In genomic region chr3:131072099-131072559, GRCh38 we compare ENCODE assay signal across 1 cellular context.
A peak's percentile ranks its signal among the peaks of the same experiment; 100 is the strongest.
TF ChIP-seq lines count a peak whose summit lies in the region.

No MANE protein-coding gene starts in this region.

TF ChIP-seq in K562, 482 proteins besides CTCF, POLR2A, EP300 and RAD21 (continued from another document and continues in another):
- TF ChIP-seq CBX3 (IDR thresholded peaks at IDR 0.05; ENCODE audit: borderline replicate concordance in 1 of 2, low read length in 2 of 2): peak in 1 of 2 experiments; percentile 63; a peak in 1 of 3 replicates
- peak; percentile 75 for TF ChIP-seq TEAD4 (IDR thresholded peaks at IDR 0.05; ENCODE audit: low read length)
- TF ChIP-seq TEAD4 (CRISPR knock-in tag; IDR thresholded peaks at IDR 0.05; ENCODE audit: borderline replicate concordance): no peak
- peak; percentile 19 for TF ChIP-seq BACH1 (tag; IDR thresholded peaks at IDR 0.05)
- peak in 1 of 2 experiments; percentile 54; a peak in 1 of 4 replicates for TF ChIP-seq FOXK2 (conservative IDR thresholded peaks at IDR 0.05 in 1 of 2, IDR thresholded peaks at IDR 0.05 in 1 of 2; ENCODE audit: low read depth in 2 of 2)
- TF ChIP-seq, protein P1, sequence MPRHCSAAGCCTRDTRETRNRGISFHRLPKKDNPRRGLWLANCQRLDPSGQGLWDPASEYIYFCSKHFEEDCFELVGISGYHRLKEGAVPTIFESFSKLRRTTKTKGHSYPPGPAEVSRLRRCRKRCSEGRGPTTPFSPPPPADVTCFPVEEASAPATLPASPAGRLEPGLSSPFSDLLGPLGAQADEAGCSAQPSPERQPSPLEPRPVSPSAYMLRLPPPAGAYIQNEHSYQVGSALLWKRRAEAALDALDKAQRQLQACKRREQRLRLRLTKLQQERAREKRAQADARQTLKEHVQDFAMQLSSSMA (CRISPR knock-in tag; IDR thresholded peaks at IDR 0.05): no peak
- TF ChIP-seq CTCFL (IDR thresholded peaks at IDR 0.05; ENCODE audit: borderline replicate concordance, insufficient read depth, low read depth, low read length, poor library complexity, severe bottlenecking): no peak
- TF ChIP-seq MEF2D (tag; conservative IDR thresholded peaks at IDR 0.05; ENCODE audit: low read depth): peak; percentile 60
- peak; percentile 86; the same call in 1 of the 2 replicates for TF ChIP-seq DMBX1 (CRISPR knock-in tag; IDR thresholded peaks at IDR 0.05; ENCODE audit: borderline replicate concordance)
- TF ChIP-seq CXXC5 (CRISPR knock-in tag; IDR thresholded peaks at IDR 0.05): peak; percentile 34; the same call in 1 of the 2 replicates
- TF ChIP-seq NFIX (CRISPR knock-in tag; IDR thresholded peaks at IDR 0.05; ENCODE audit: low read depth): no peak
- peak; percentile 21 for TF ChIP-seq ZNF239 (CRISPR knock-in tag; IDR thresholded peaks at IDR 0.05)
- peak; percentile 65; the same call in 1 of the 2 replicates for TF ChIP-seq ETV1 (tag; conservative IDR thresholded peaks at IDR 0.05; ENCODE audit: low read depth)
- TF ChIP-seq, protein P2, sequence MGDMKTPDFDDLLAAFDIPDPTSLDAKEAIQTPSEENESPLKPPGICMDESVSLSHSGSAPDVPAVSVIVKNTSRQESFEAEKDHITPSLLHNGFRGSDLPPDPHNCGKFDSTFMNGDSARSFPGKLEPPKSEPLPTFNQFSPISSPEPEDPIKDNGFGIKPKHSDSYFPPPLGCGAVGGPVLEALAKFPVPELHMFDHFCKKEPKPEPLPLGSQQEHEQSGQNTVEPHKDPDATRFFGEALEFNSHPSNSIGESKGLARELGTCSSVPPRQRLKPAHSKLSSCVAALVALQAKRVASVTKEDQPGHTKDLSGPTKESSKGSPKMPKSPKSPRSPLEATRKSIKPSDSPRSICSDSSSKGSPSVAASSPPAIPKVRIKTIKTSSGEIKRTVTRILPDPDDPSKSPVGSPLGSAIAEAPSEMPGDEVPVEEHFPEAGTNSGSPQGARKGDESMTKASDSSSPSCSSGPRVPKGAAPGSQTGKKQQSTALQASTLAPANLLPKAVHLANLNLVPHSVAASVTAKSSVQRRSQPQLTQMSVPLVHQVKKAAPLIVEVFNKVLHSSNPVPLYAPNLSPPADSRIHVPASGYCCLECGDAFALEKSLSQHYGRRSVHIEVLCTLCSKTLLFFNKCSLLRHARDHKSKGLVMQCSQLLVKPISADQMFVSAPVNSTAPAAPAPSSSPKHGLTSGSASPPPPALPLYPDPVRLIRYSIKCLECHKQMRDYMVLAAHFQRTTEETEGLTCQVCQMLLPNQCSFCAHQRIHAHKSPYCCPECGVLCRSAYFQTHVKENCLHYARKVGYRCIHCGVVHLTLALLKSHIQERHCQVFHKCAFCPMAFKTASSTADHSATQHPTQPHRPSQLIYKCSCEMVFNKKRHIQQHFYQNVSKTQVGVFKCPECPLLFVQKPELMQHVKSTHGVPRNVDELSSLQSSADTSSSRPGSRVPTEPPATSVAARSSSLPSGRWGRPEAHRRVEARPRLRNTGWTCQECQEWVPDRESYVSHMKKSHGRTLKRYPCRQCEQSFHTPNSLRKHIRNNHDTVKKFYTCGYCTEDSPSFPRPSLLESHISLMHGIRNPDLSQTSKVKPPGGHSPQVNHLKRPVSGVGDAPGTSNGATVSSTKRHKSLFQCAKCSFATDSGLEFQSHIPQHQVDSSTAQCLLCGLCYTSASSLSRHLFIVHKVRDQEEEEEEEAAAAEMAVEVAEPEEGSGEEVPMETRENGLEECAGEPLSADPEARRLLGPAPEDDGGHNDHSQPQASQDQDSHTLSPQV (IDR thresholded peaks at IDR 0.05): peak; percentile 74
- TF ChIP-seq NCOR1 (IDR thresholded peaks at IDR 0.05): peak; percentile 38; the same call in 1 of the 2 replicates
- no peak for TF ChIP-seq HDAC3 (IDR thresholded peaks at IDR 0.05; ENCODE audit: borderline replicate concordance, partially characterized antibody)
- peak; percentile 80 for TF ChIP-seq L3MBTL2 (IDR thresholded peaks at IDR 0.05)
- TF ChIP-seq ZNF24 (IDR thresholded peaks at IDR 0.05): no peak
- peak in 1 of 3 experiments; percentile 63 for TF ChIP-seq YY1 (IDR thresholded peaks at IDR 0.05; ENCODE audit: borderline replicate concordance in 1 of 3, control insufficient read depth in 1 of 3, extremely low read depth in 1 of 3, insufficient read depth in 3 of 3, insufficient read length in 1 of 3, insufficient replicate concordance in 2 of 3, low read depth in 1 of 3, low read length in 2 of 3)
- TF ChIP-seq NFXL1 (CRISPR knock-in tag; IDR thresholded peaks at IDR 0.05): no peak
- 0 out of 2 replicates have a peak, but pooled peaks have one; percentile 45 for TF ChIP-seq ZKSCAN8 (CRISPR knock-in tag; IDR thresholded peaks at IDR 0.05)
- TF ChIP-seq, protein P3, sequence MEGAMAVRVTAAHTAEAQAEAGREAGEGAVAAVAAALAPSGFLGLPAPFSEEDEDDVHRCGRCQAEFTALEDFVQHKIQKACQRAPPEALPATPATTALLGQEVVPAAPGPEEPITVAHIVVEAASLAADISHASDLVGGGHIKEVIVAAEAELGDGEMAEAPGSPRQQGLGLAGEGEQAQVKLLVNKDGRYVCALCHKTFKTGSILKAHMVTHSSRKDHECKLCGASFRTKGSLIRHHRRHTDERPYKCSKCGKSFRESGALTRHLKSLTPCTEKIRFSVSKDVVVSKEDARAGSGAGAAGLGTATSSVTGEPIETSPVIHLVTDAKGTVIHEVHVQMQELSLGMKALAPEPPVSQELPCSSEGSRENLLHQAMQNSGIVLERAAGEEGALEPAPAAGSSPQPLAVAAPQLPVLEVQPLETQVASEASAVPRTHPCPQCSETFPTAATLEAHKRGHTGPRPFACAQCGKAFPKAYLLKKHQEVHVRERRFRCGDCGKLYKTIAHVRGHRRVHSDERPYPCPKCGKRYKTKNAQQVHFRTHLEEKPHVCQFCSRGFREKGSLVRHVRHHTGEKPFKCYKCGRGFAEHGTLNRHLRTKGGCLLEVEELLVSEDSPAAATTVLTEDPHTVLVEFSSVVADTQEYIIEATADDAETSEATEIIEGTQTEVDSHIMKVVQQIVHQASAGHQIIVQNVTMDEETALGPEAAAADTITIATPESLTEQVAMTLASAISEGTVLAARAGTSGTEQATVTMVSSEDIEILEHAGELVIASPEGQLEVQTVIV (CRISPR knock-in tag; IDR thresholded peaks at IDR 0.05; ENCODE audit: borderline replicate concordance): no peak
- TF ChIP-seq SIRT6 (IDR thresholded peaks at IDR 0.05; ENCODE audit: low read depth, low read length): no peak
- TF ChIP-seq TAF9B (IDR thresholded peaks at IDR 0.05; ENCODE audit: partially characterized antibody): peak; percentile 48
- TF ChIP-seq RBM14 (IDR thresholded peaks at IDR 0.05; ENCODE audit: borderline replicate concordance, insufficient read depth, low read depth, low read length): no peak
- TF ChIP-seq, protein P4, sequence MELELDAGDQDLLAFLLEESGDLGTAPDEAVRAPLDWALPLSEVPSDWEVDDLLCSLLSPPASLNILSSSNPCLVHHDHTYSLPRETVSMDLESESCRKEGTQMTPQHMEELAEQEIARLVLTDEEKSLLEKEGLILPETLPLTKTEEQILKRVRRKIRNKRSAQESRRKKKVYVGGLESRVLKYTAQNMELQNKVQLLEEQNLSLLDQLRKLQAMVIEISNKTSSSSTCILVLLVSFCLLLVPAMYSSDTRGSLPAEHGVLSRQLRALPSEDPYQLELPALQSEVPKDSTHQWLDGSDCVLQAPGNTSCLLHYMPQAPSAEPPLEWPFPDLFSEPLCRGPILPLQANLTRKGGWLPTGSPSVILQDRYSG (tag; conservative IDR thresholded peaks at IDR 0.05; ENCODE audit: low read depth): peak; percentile 83
- peak; percentile 69 for TF ChIP-seq TFAP4 (CRISPR knock-in tag; IDR thresholded peaks at IDR 0.05; ENCODE audit: borderline replicate concordance)
- TF ChIP-seq TCF3 (CRISPR knock-in tag; IDR thresholded peaks at IDR 0.05): peak; percentile 72
- peak; percentile 92 for TF ChIP-seq ZNF175 (CRISPR knock-in tag; IDR thresholded peaks at IDR 0.05; ENCODE audit: low read depth)
- TF ChIP-seq FUS (optimal IDR thresholded peaks at IDR 0.05; ENCODE audit: low read depth, low read length): no peak
- 0 out of 2 replicates have a peak, but pooled peaks have one; percentile 17 for TF ChIP-seq LCOR (CRISPR knock-in tag; IDR thresholded peaks at IDR 0.05)
- no peak for TF ChIP-seq ZNF695 (CRISPR knock-in tag; IDR thresholded peaks at IDR 0.05)
- peak; percentile 25; the same call in 1 of the 2 replicates for TF ChIP-seq BRD4 (IDR thresholded peaks at IDR 0.05)
- peak; percentile 44 to 51; a peak in 3 of 4 replicates for TF ChIP-seq TRIM24 (IDR thresholded peaks at IDR 0.05)
- no peak for TF ChIP-seq PTBP1 (IDR thresholded peaks at IDR 0.05; ENCODE audit: low read depth, low read length)
- no peak for TF ChIP-seq ZBTB40 (IDR thresholded peaks at IDR 0.05)
- TF ChIP-seq ZBTB40 (CRISPR knock-in tag; IDR thresholded peaks at IDR 0.05): no peak
- peak; percentile 82 for TF ChIP-seq ZNF766 (CRISPR knock-in tag; conservative IDR thresholded peaks at IDR 0.05)
- TF ChIP-seq EZH2 (IDR thresholded peaks at IDR 0.05; ENCODE audit: borderline replicate concordance, low read depth, low read length): no peak
- no peak for TF ChIP-seq HDAC1 (IDR thresholded peaks at IDR 0.05)
